Comparison of ENCODE assay signal across 14 cellular contexts in genomic region chr1:93137604-93138292, GRCh38.
"Had no signal": no experiment of that assay in that cellular context is flagged by ENCODE, and none has a peak within 500 bp of the region (broad histone marks: within the 10 kb centered on the region; RNA-seq: fewer than 3 reads in every experiment).

No MANE protein-coding gene starts in this region.

- H3K4me1 ChIP-seq: sigmoid colon, stomach, thyroid gland had no signal

- H3K27me3 ChIP-seq: foreskin keratinocyte, ovary, sigmoid colon, stomach, thyroid gland had no signal

- H3K4me3 ChIP-seq: ovary, sigmoid colon, stomach, thyroid gland had no signal

- H3K27ac ChIP-seq: foreskin keratinocyte, ovary, sigmoid colon, stomach, thyroid gland had no signal

- H3K9me3 ChIP-seq: ovary, sigmoid colon, stomach, thyroid gland had no signal

- DNase-seq: activated CD4-positive, alpha-beta T cell treated with anti-CD3 and anti-CD28 coated beads, Interleukin-2, amount 50 U/mL, for 48 hours; activated gamma-delta T cell treated with Interleukin-2 at 50 U/mL for 16 hours; effector memory CD4-positive, alpha-beta T cell; foreskin keratinocyte; head of caudate nucleus; naive thymus-derived CD4-positive, alpha-beta T cell; ovary; sigmoid colon; stimulated activated CD4-positive, alpha-beta T cell treated with anti-CD3 and anti-CD28 coated beads, Interleukin-12 subunit alpha, Interleukin-12 subunit beta, amount 100 ng/mL, for 4 hours; stimulated activated CD4-positive, alpha-beta T cell treated with anti-CD3 and anti-CD28 coated beads, Interleukin-2, amount 100 ng/mL, for 24 hours; stomach; T-helper 1 cell; T1000; thyroid gland had no signal

- H3K36me3 ChIP-seq: ovary had no signal
